In genomic region chr6:142255785-142256184, GRCh38 we compare ENCODE assay signal across 22 cellular contexts.
"Had no signal": no experiment of that assay in that cellular context is flagged by ENCODE, and none has a peak within 500 bp of the region (broad histone marks: within the 10 kb centered on the region; RNA-seq: fewer than 3 reads in every experiment).

No MANE protein-coding gene starts in this region.

- DNase-seq: colonic mucosa; effector memory CD4-positive, alpha-beta T cell; head of caudate nucleus; left cardiac atrium; left ventricle myocardium inferior; lower lobe of right lung; naive thymus-derived CD8-positive, alpha-beta T cell; nephron progenitor cell; nucleus accumbens; stimulated activated CD4-positive, alpha-beta T cell treated with anti-CD3 and anti-CD28 coated beads, Interleukin-12 subunit alpha, Interleukin-12 subunit beta, amount 100 ng/mL, for 4 hours; stimulated activated CD4-positive, alpha-beta T cell treated with anti-CD3 and anti-CD28 coated beads, Interleukin-1b, Interleukin-23, amount 100 ng/mL, for 48 hours; stimulated activated CD4-positive, alpha-beta T cell treated with anti-CD3 and anti-CD28 coated beads, Interleukin-4, amount 100 ng/mL, for 1 hour; stimulated activated CD8-positive, alpha-beta memory T cell treated with anti-CD3 and anti-CD28 coated beads, Interleukin-4, amount 100 ng/mL, for 48 hours; stimulated activated naive CD4-positive, alpha-beta T cell treated with Interleukin-2 at 50 U/mL for 16 hours; stomach; tibial artery had no signal

- H3K4me3 ChIP-seq: colonic mucosa, left ventricle myocardium inferior, lower lobe of right lung, prostate gland, right atrium auricular region, smooth muscle cell, stomach, tibial artery had no signal

- H3K9me3 ChIP-seq: colonic mucosa, left ventricle myocardium inferior, lower lobe of right lung, prostate gland, right atrium auricular region, stomach, tibial artery had no signal

- H3K27me3 ChIP-seq: colonic mucosa, right atrium auricular region, stomach, tibial artery had no signal

- H3K27me3 Mint-ChIP-seq: dendritic cell treated with granulocyte-macrophage colony-stimulating factor and Interleukin-4, amounts not matched to agents 40 ng/mL and 50 ng/mL, for 4 days; type B pancreatic cell had no signal

- H3K4me1 Mint-ChIP-seq: nephron progenitor cell had no signal

- H3K9me3 Mint-ChIP-seq: dendritic cell treated with granulocyte-macrophage colony-stimulating factor and Interleukin-4, amounts not matched to agents 40 ng/mL and 50 ng/mL, for 4 days; nephron progenitor cell had no signal

- H3K27ac ChIP-seq: colonic mucosa, left ventricle myocardium inferior, lower lobe of right lung, prostate gland, right atrium auricular region, stomach, tibial artery had no signal

- H3K36me3 Mint-ChIP-seq: type B pancreatic cell had no signal

- H3K4me1 ChIP-seq: colonic mucosa, left ventricle myocardium inferior, lower lobe of right lung, prostate gland, right atrium auricular region, stomach had no signal

- H3K4me2 ChIP-seq: smooth muscle cell had no signal

- ATAC-seq: left cardiac atrium; lower lobe of right lung; naive thymus-derived CD8-positive, alpha-beta T cell; sciatic nerve had no signal

- H3K36me3 ChIP-seq: colonic mucosa, left ventricle myocardium inferior, lower lobe of right lung, prostate gland, right atrium auricular region, stomach, tibial artery had no signal

- H3K4me3 Mint-ChIP-seq: dendritic cell treated with granulocyte-macrophage colony-stimulating factor and Interleukin-4, amounts not matched to agents 40 ng/mL and 50 ng/mL, for 4 days; naive thymus-derived CD8-positive, alpha-beta T cell; nephron progenitor cell; type B pancreatic cell had no signal

- H3K27ac Mint-ChIP-seq: dendritic cell treated with granulocyte-macrophage colony-stimulating factor and Interleukin-4, amounts not matched to agents 40 ng/mL and 50 ng/mL, for 4 days; naive thymus-derived CD8-positive, alpha-beta T cell; nephron progenitor cell; type B pancreatic cell had no signal
